In genomic region chr13:36973621-36974268, GRCh38 we compare ENCODE assay signal across 12 cellular contexts. TPM values are rescaled to one million over a fixed set of nuclear protein-coding genes. Genes with fewer than 3 reads are reported as not detected.
DNase-seq lines count a peak whose midpoint lies in the region; ATAC-seq, FAIRE-seq and TF ChIP-seq lines count a peak whose summit lies in the region.
"Had no signal": no experiment of that assay in that cellular context is flagged by ENCODE, and none has a peak within 500 bp of the region (broad histone marks: within the 10 kb centered on the region; RNA-seq: fewer than 3 reads in every experiment).

No MANE protein-coding gene starts in this region.

- no peak for TF ChIP-seq CTCF in CD14-positive monocyte (IDR thresholded peaks at IDR 0.05)

- intact Hi-C loops in CD14-positive monocyte (cut with micrococcal nuclease), result no loop called here
- intact Hi-C loops in CD4-positive, alpha-beta memory T cell (cut with micrococcal nuclease), result no loop called here

- CTCF ChIA-PET in CD4-positive, alpha-beta memory T cell (lab: Charles Lee; ENCODE audit: partially characterized antibody), result interaction anchor here (0.7 kb wide), 1 partner anchor 31 kb away, joined by 4 read pairs; no protein-coding TSS in a partner anchor

- no peak overlapping the region for H3K4me3 Mint-ChIP-seq in CD14-positive monocyte
- no peak overlapping the region for H3K4me3 Mint-ChIP-seq in CD4-positive, alpha-beta memory T cell
- H3K4me3 Mint-ChIP-seq: activated T-helper 17 cell treated with anti-CD3 and anti-CD28 coated beads, Interleukin-2, amount 50 U/mL, for 72 hours had no signal

- ATAC-seq in GM19324 (IDR thresholded peaks at IDR 0.05; ENCODE audit: low FRiP score, unreplicated experiment), result peak; percentile 66
- ATAC-seq in HG02763 (IDR thresholded peaks at IDR 0.05; ENCODE audit: unreplicated experiment), result peak; percentile 83
- ATAC-seq in HG03565 (IDR thresholded peaks at IDR 0.05; ENCODE audit: unreplicated experiment), result peak; percentile 91
- ATAC-seq: activated T-helper 17 cell treated with anti-CD3 and anti-CD28 coated beads, Interleukin-2, amount 50 U/mL, for 72 hours; gastrocnemius medialis had no signal

- no peaks in the 10 kb centered on the region for H3K27me3 ChIP-seq in CD4-positive, alpha-beta memory T cell (ENCODE audit: insufficient read depth, low read length)
- H3K27me3 ChIP-seq in small intestine (ENCODE audit: control insufficient read depth in 2 of 2, insufficient read depth in 2 of 2, low read length in 2 of 2), result no peaks in the 10 kb centered on the region
- H3K27me3 ChIP-seq: gastrocnemius medialis had no signal

- peaks cover 12 to 38% of the 10 kb centered on the region in 2 donors for H3K36me3 Mint-ChIP-seq in CD14-positive monocyte
- H3K36me3 Mint-ChIP-seq in CD4-positive, alpha-beta memory T cell, result peaks cover 36 to 43% of the 10 kb centered on the region in 2 donors

- peaks cover 0 to 9% (median 3%) of the 10 kb centered on the region in 7 donors for H3K9me3 Mint-ChIP-seq in CD14-positive monocyte
- H3K9me3 Mint-ChIP-seq in CD4-positive, alpha-beta memory T cell, result peaks cover 0 to 5% (median 0%) of the 10 kb centered on the region in 8 donors
- H3K9me3 Mint-ChIP-seq: activated T-helper 17 cell treated with anti-CD3 and anti-CD28 coated beads, Interleukin-2, amount 50 U/mL, for 72 hours had no signal

- WGBS in small intestine, 3 donors, result 91 to 97% (median 94%) methylated on average over 5 of the region's 5 CpGs

- POLR2A ChIA-PET in CD4-positive, alpha-beta memory T cell (lab: Charles Lee; ENCODE audit: partially characterized antibody), result no interaction called here

- H3K9me3 ChIP-seq in CD4-positive, alpha-beta memory T cell (ENCODE audit: control insufficient read depth in 1 of 2, low read length in 2 of 2), result no peaks in the 10 kb centered on the region
- H3K9me3 ChIP-seq in small intestine (ENCODE audit: control insufficient read depth, low read depth), result no peaks in the 10 kb centered on the region
- H3K9me3 ChIP-seq: gastrocnemius medialis had no signal

- no peak overlapping the region for H3K4me3 ChIP-seq in CD4-positive, alpha-beta memory T cell (ENCODE audit: low read length in 2 of 2)
- H3K4me3 ChIP-seq in small intestine (ENCODE audit: low read depth in 1 of 2, low read length in 2 of 2), result no peak overlapping the region
- H3K4me3 ChIP-seq: gastrocnemius medialis had no signal

- H3K27me3 Mint-ChIP-seq in CD14-positive monocyte (ENCODE audit: low read depth in 3 of 3), result no peaks in the 10 kb centered on the region
- no peaks in the 10 kb centered on the region for H3K27me3 Mint-ChIP-seq in CD4-positive, alpha-beta memory T cell
- H3K27me3 Mint-ChIP-seq: activated T-helper 17 cell treated with anti-CD3 and anti-CD28 coated beads, Interleukin-2, amount 50 U/mL, for 72 hours had no signal

- H3K27ac Mint-ChIP-seq in CD14-positive monocyte, result peak overlapping the region in 4 of 7 donors; percentile 17 to 41 (median 29)
- H3K27ac Mint-ChIP-seq in CD4-positive, alpha-beta memory T cell, result no peak overlapping the region
- H3K27ac Mint-ChIP-seq: activated T-helper 17 cell treated with anti-CD3 and anti-CD28 coated beads, Interleukin-2, amount 50 U/mL, for 72 hours had no signal

- peaks cover 21% of the 10 kb centered on the region for H3K4me1 Mint-ChIP-seq in CD14-positive monocyte
- peaks cover 0 to 3% (median 1%) of the 10 kb centered on the region in 4 donors for H3K4me1 Mint-ChIP-seq in CD4-positive, alpha-beta memory T cell
- H3K4me1 Mint-ChIP-seq: activated T-helper 17 cell treated with anti-CD3 and anti-CD28 coated beads, Interleukin-2, amount 50 U/mL, for 72 hours had no signal

- FAIRE-seq in small intestine (lab: Jason Lieb, UNC), result no peak

- H3K27ac ChIP-seq in CD4-positive, alpha-beta memory T cell (ENCODE audit: low read depth, low read length), result no peak overlapping the region
- no peak overlapping the region for H3K27ac ChIP-seq in small intestine (ENCODE audit: low read depth in 1 of 2, low read length in 1 of 2)
- H3K27ac ChIP-seq: gastrocnemius medialis had no signal

- DNase-seq in CD14-positive monocyte (ENCODE audit: low spot score) (no peak), SW480 (ENCODE audit: low spot score) (no peak), small intestine (no peak), NCI-H1436 (lab: John Stamatoyannopoulos, UW) (no peak)
- DNase-seq in CD4-positive, alpha-beta memory T cell, result no peak
- DNase-seq: ACHN, gastrocnemius medialis, posterior cingulate gyrus had no signal

- H3K36me3 ChIP-seq in CD4-positive, alpha-beta memory T cell (ENCODE audit: insufficient read depth, low read length), result peaks cover 9% of the 10 kb centered on the region
- peaks cover 5 to 9% of the 10 kb centered on the region in 2 donors for H3K36me3 ChIP-seq in small intestine (ENCODE audit: control insufficient read depth in 2 of 2, insufficient read depth in 2 of 2, low read length in 2 of 2)

- H3K4me1 ChIP-seq in CD4-positive, alpha-beta memory T cell (ENCODE audit: insufficient read depth, low read length), result no peaks in the 10 kb centered on the region
- no peaks in the 10 kb centered on the region for H3K4me1 ChIP-seq in small intestine (ENCODE audit: control insufficient read depth in 2 of 2, insufficient read depth in 1 of 2, low read depth in 1 of 2, low read length in 1 of 2)
- H3K4me1 ChIP-seq: gastrocnemius medialis had no signal

RNA-seq across cellular contexts. Expression of gene ALG5, which starts 25.4 kb away (rescaled TPM):
- polyA plus RNA-seq in CD14-positive monocyte (10 to 100 TPM; 73.3 to 77.5 TPM), small intestine (10 to 100 TPM; 20.4 to 74.0 (median 31.1) TPM)
- 10 to 100 TPM; 23.3 to 25.5 TPM for total RNA-seq in CD4-positive, alpha-beta memory T cell
- 100 to 1,000 TPM in 1 of 2 donors, 10 to 100 TPM in 1; 74.4 to 116 TPM for polyA plus RNA-seq in CD4-positive, alpha-beta memory T cell

RNA-seq across cellular contexts. Expression of gene EXOSC8, which starts 26.8 kb away (rescaled TPM):
- polyA plus RNA-seq in CD14-positive monocyte, result 10 to 100 TPM; 22.3 to 27.8 TPM
- total RNA-seq in CD4-positive, alpha-beta memory T cell, result 10 to 100 TPM; 71.4 to 75.3 TPM
- polyA plus RNA-seq in CD4-positive, alpha-beta memory T cell, result 100 to 1,000 TPM in 1 of 2 donors, 10 to 100 TPM in 1; 64.3 to 103 TPM
- 10 to 100 TPM; 29.2 to 54.2 (median 43.8) TPM for polyA plus RNA-seq in small intestine

RNA-seq across cellular contexts. Expression of gene SMAD9, which starts 53.7 kb away (rescaled TPM):
- polyA plus RNA-seq in CD14-positive monocyte, result not detected
- total RNA-seq in CD4-positive, alpha-beta memory T cell, result not detected
- under 1 TPM in 1 of 2 donors, not detected in 1; 0.10 TPM for polyA plus RNA-seq in CD4-positive, alpha-beta memory T cell
- 1 to 10 TPM in 1 of 3 donors, under 1 TPM in 2; 0.45 to 3.4 (median 0.81) TPM for polyA plus RNA-seq in small intestine

Comparison
In these comparisons a context has a peak if more than half of its experiments do, and no peak if none do; other contexts are left out.
1. H3K27ac Mint-ChIP-seq: peak in CD14-positive monocyte (4 of 7); none in CD4-positive, alpha-beta memory T cell (0 of 7).
2. Peak in every context shown above with its lines, with median percentiles within 50 percentile points of each other: ATAC-seq.